20 cellular contexts compared by ENCODE assay signal in the genomic region with DNA sequence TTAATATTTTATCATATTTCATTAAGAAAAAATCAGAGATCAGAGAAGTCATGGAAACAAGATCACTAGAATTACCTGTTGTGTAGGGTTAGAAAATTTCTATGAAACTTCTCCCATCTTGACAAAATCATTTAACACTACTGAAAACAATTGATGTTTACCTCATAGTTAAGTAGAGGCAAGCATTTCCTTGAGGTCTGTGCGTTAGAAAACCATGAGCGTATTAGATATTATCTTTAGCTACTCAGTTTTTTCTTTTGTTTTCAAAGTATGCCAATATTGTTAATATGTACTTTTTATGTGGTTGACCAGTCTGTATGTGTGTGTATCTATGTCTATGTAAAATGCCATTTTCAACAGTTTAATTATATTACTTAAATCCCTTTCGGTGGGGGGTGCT.
DNase-seq lines count a peak whose midpoint lies in the region; ATAC-seq and TF ChIP-seq lines count a peak whose summit lies in the region.
"Had no signal": no experiment of that assay in that cellular context is flagged by ENCODE, and none has a peak within 500 bp of the region (broad histone marks: within the 10 kb centered on the region; RNA-seq: fewer than 3 reads in every experiment).

No MANE protein-coding gene starts in this region.

- no peak for DNase-seq in activated CD8-positive, alpha-beta T cell treated with anti-CD3 and anti-CD28 coated beads, Interleukin-2, amount 10 ng/mL, durations not matched to agents 7 days and 5 days
- no peak for DNase-seq in activated CD8-positive, alpha-beta T cell treated with anti-CD3 and anti-CD28 coated beads for 36 hours
- peak in 2 of 3 donors; percentile 26 to 48 for DNase-seq in CD4-positive, CD25-positive, alpha-beta regulatory T cell
- DNase-seq in CD8-positive, alpha-beta T cell, result no peak
- DNase-seq in central memory CD4-positive, alpha-beta T cell, result peak; percentile 20
- DNase-seq: DMS153, KBM-7, MM.1S, NCI-H1048, NCI-H1436, NCI-H187 treated with DMSO at 0.1 percent for 48 hours, NCI-H2107, NCI-H446 treated with DMSO at 0.1 percent for 48 hours, NCI-H526 treated with DMSO at 0.1 percent for 48 hours, SHP77 had no signal

- H3K4me3 ChIP-seq in CD4-positive, CD25-positive, alpha-beta regulatory T cell (ENCODE audit: low read depth, low read length), result peak overlapping the region; percentile 55
- H3K4me3 ChIP-seq in CD8-positive, alpha-beta T cell (ENCODE audit: low read depth, low read length), result no peak overlapping the region
- H3K4me3 ChIP-seq: A549 had no signal

- peaks cover 8% of the 10 kb centered on the region for H3K9me3 Mint-ChIP-seq in activated CD8-positive, alpha-beta T cell treated with anti-CD3 and anti-CD28 coated beads, Interleukin-2, amount 10 ng/mL, durations not matched to agents 7 days and 5 days (ENCODE audit: insufficient read depth)
- H3K9me3 Mint-ChIP-seq in activated CD8-positive, alpha-beta T cell treated with anti-CD3 and anti-CD28 coated beads for 36 hours, result no peaks in the 10 kb centered on the region
- peaks cover 0 to 2% (median 0%) of the 10 kb centered on the region in 7 donors for H3K9me3 Mint-ChIP-seq in CD4-positive, CD25-positive, alpha-beta regulatory T cell
- H3K9me3 Mint-ChIP-seq in CD8-positive, alpha-beta T cell, result no peaks in the 10 kb centered on the region

- peaks cover 69% of the 10 kb centered on the region for H3K4me1 Mint-ChIP-seq in activated CD8-positive, alpha-beta T cell treated with anti-CD3 and anti-CD28 coated beads, Interleukin-2, amount 10 ng/mL, durations not matched to agents 7 days and 5 days (ENCODE audit: low read depth)
- peaks cover 23% of the 10 kb centered on the region for H3K4me1 Mint-ChIP-seq in activated CD8-positive, alpha-beta T cell treated with anti-CD3 and anti-CD28 coated beads for 36 hours (ENCODE audit: low read depth)
- H3K4me1 Mint-ChIP-seq in CD4-positive, CD25-positive, alpha-beta regulatory T cell, result peaks cover 39 to 73% (median 45%) of the 10 kb centered on the region in 4 donors
- peaks cover 33% of the 10 kb centered on the region for H3K4me1 Mint-ChIP-seq in CD8-positive, alpha-beta T cell (ENCODE audit: low read depth)
- H3K4me1 Mint-ChIP-seq: B cell had no signal

- H3K27me3 Mint-ChIP-seq in activated CD8-positive, alpha-beta T cell treated with anti-CD3 and anti-CD28 coated beads, Interleukin-2, amount 10 ng/mL, durations not matched to agents 7 days and 5 days (ENCODE audit: low read depth), result no peaks in the 10 kb centered on the region
- H3K27me3 Mint-ChIP-seq in activated CD8-positive, alpha-beta T cell treated with anti-CD3 and anti-CD28 coated beads for 36 hours, result no peaks in the 10 kb centered on the region
- no peaks in the 10 kb centered on the region for H3K27me3 Mint-ChIP-seq in CD4-positive, CD25-positive, alpha-beta regulatory T cell
- no peaks in the 10 kb centered on the region for H3K27me3 Mint-ChIP-seq in CD8-positive, alpha-beta T cell (ENCODE audit: low read depth)
- H3K27me3 Mint-ChIP-seq: B cell had no signal

- peak overlapping the region; percentile 43 for H3K27ac ChIP-seq in CD4-positive, CD25-positive, alpha-beta regulatory T cell (ENCODE audit: insufficient read depth, low read length, poor library complexity, severe bottlenecking)
- H3K27ac ChIP-seq in CD8-positive, alpha-beta T cell (ENCODE audit: low read depth, low read length), result no peak overlapping the region
- H3K27ac ChIP-seq: A549 had no signal

- H3K27ac Mint-ChIP-seq in activated CD8-positive, alpha-beta T cell treated with anti-CD3 and anti-CD28 coated beads, Interleukin-2, amount 10 ng/mL, durations not matched to agents 7 days and 5 days, result peak overlapping the region; percentile 96
- H3K27ac Mint-ChIP-seq in activated CD8-positive, alpha-beta T cell treated with anti-CD3 and anti-CD28 coated beads for 36 hours, result no peak overlapping the region
- peak overlapping the region; percentile 91 to 94 (median 92) for H3K27ac Mint-ChIP-seq in CD4-positive, CD25-positive, alpha-beta regulatory T cell
- peak overlapping the region; percentile 23 for H3K27ac Mint-ChIP-seq in CD8-positive, alpha-beta T cell
- H3K27ac Mint-ChIP-seq: B cell had no signal

- no peak for TF ChIP-seq CTCF in activated CD8-positive, alpha-beta T cell treated with anti-CD3 and anti-CD28 coated beads for 36 hours (IDR thresholded peaks at IDR 0.05)
- TF ChIP-seq CTCF in CD8-positive, alpha-beta T cell (IDR thresholded peaks at IDR 0.05), result no peak

- peaks cover 41% of the 10 kb centered on the region for H3K36me3 Mint-ChIP-seq in activated CD8-positive, alpha-beta T cell treated with anti-CD3 and anti-CD28 coated beads, Interleukin-2, amount 10 ng/mL, durations not matched to agents 7 days and 5 days (ENCODE audit: low read depth)
- H3K36me3 Mint-ChIP-seq in activated CD8-positive, alpha-beta T cell treated with anti-CD3 and anti-CD28 coated beads for 36 hours (ENCODE audit: low read depth), result no peaks in the 10 kb centered on the region
- no peaks in the 10 kb centered on the region for H3K36me3 Mint-ChIP-seq in CD4-positive, CD25-positive, alpha-beta regulatory T cell
- no peaks in the 10 kb centered on the region for H3K36me3 Mint-ChIP-seq in CD8-positive, alpha-beta T cell

- CTCF ChIA-PET in activated CD8-positive, alpha-beta T cell treated with anti-CD3 and anti-CD28 coated beads, Interleukin-2, amount 10 ng/mL, durations not matched to agents 7 days and 5 days (lab: Charles Lee), result interaction anchor here (1.2 to 3.8 kb wide), 4 partner anchors 8 to 795 kb away, joined by 3 to 14 read pairs (median 6); no protein-coding TSS in a partner anchor
- CTCF ChIA-PET in activated CD8-positive, alpha-beta T cell treated with anti-CD3 and anti-CD28 coated beads for 36 hours (lab: Charles Lee), result interaction anchor here (1.0 to 1.1 kb wide), 2 partner anchors 44 to 802 kb away, joined by 3 read pairs; a partner anchor contains a TSS
- CTCF ChIA-PET in CD8-positive, alpha-beta T cell (lab: Charles Lee), result interaction anchor here (1.2 to 1.5 kb wide), 2 partner anchors 9 to 797 kb away, joined by 3 to 5 read pairs; no protein-coding TSS in a partner anchor

- H3K36me3 ChIP-seq in CD4-positive, CD25-positive, alpha-beta regulatory T cell (ENCODE audit: control insufficient read depth, insufficient read depth, low read length), result no peaks in the 10 kb centered on the region
- H3K36me3 ChIP-seq in CD8-positive, alpha-beta T cell (ENCODE audit: insufficient read depth, low read length), result no peaks in the 10 kb centered on the region

- intact Hi-C loops in activated CD8-positive, alpha-beta T cell treated with anti-CD3 and anti-CD28 coated beads for 36 hours (cut with micrococcal nuclease), result no loop called here
- intact Hi-C loops in CD8-positive, alpha-beta T cell (cut with DNase I, micrococcal nuclease), result loop anchor here in 1 of 2 experiments (10.0 kb wide), 1 partner anchor 1054 kb away; no protein-coding TSS in a partner anchor

- peaks cover 32% of the 10 kb centered on the region for H3K4me1 ChIP-seq in CD4-positive, CD25-positive, alpha-beta regulatory T cell (ENCODE audit: control insufficient read depth, insufficient read depth, low read length, poor library complexity, severe bottlenecking)
- H3K4me1 ChIP-seq in CD8-positive, alpha-beta T cell (ENCODE audit: insufficient read depth, low read length), result peaks cover 34% of the 10 kb centered on the region
- H3K4me1 ChIP-seq: A549 had no signal

- no peaks in the 10 kb centered on the region for H3K9me3 ChIP-seq in CD4-positive, CD25-positive, alpha-beta regulatory T cell (ENCODE audit: control insufficient read depth in 2 of 2, low read length in 2 of 2)
- H3K9me3 ChIP-seq in CD8-positive, alpha-beta T cell (ENCODE audit: low read length), result no peaks in the 10 kb centered on the region
- H3K9me3 ChIP-seq: A549 had no signal

- no peak for ATAC-seq in activated CD8-positive, alpha-beta T cell treated with anti-CD3 and anti-CD28 coated beads, Interleukin-2, amount 10 ng/mL, durations not matched to agents 7 days and 5 days
- no peak for ATAC-seq in activated CD8-positive, alpha-beta T cell treated with anti-CD3 and anti-CD28 coated beads for 36 hours
- peak in 1 of 2 donors; percentile 10 for ATAC-seq in CD4-positive, CD25-positive, alpha-beta regulatory T cell (ENCODE audit: low read depth in 2 of 2)
- no peak for ATAC-seq in CD8-positive, alpha-beta T cell
- ATAC-seq in HG03442 (IDR thresholded peaks at IDR 0.05; ENCODE audit: unreplicated experiment) (no peak), GM18873 (IDR thresholded peaks at IDR 0.05; ENCODE audit: low FRiP score, unreplicated experiment) (no peak)
- ATAC-seq: A549, HCT116 had no signal

- POLR2A ChIA-PET in activated CD8-positive, alpha-beta T cell treated with anti-CD3 and anti-CD28 coated beads, Interleukin-2, amount 10 ng/mL, durations not matched to agents 7 days and 5 days (lab: Charles Lee), result interaction anchor here (0.6 to 0.7 kb wide), 2 partner anchors 8 to 87 kb away, joined by 3 read pairs; no protein-coding TSS in a partner anchor
- POLR2A ChIA-PET in activated CD8-positive, alpha-beta T cell treated with anti-CD3 and anti-CD28 coated beads for 36 hours (lab: Charles Lee), result no interaction called here
- POLR2A ChIA-PET in CD8-positive, alpha-beta T cell (lab: Charles Lee), result interaction anchor here (1.0 kb wide), 1 partner anchor 39 kb away, joined by 7 read pairs; no protein-coding TSS in a partner anchor

- H3K4me3 Mint-ChIP-seq in activated CD8-positive, alpha-beta T cell treated with anti-CD3 and anti-CD28 coated beads, Interleukin-2, amount 10 ng/mL, durations not matched to agents 7 days and 5 days, result peak overlapping the region; percentile 57
- H3K4me3 Mint-ChIP-seq in activated CD8-positive, alpha-beta T cell treated with anti-CD3 and anti-CD28 coated beads for 36 hours, result no peak overlapping the region
- H3K4me3 Mint-ChIP-seq in CD4-positive, CD25-positive, alpha-beta regulatory T cell, result peak overlapping the region; percentile 52 to 85 (median 68)
- H3K4me3 Mint-ChIP-seq in CD8-positive, alpha-beta T cell, result no peak overlapping the region
- H3K4me3 Mint-ChIP-seq: B cell had no signal

- H3K27me3 ChIP-seq in CD4-positive, CD25-positive, alpha-beta regulatory T cell (ENCODE audit: control insufficient read depth, insufficient read depth, low read length), result no peaks in the 10 kb centered on the region
- H3K27me3 ChIP-seq in CD8-positive, alpha-beta T cell (ENCODE audit: insufficient read depth, low read length), result no peaks in the 10 kb centered on the region

Comparison
In these comparisons a context has a peak if more than half of its experiments do, and no peak if none do; other contexts are left out.
1. H3K4me3 Mint-ChIP-seq: peak in activated CD8-positive, alpha-beta T cell treated with anti-CD3 and anti-CD28 coated beads, Interleukin-2, amount 10 ng/mL, durations not matched to agents 7 days and 5 days (single experiment) and CD4-positive, CD25-positive, alpha-beta regulatory T cell (4 of 4); none in activated CD8-positive, alpha-beta T cell treated with anti-CD3 and anti-CD28 coated beads for 36 hours (single experiment) and CD8-positive, alpha-beta T cell (single experiment).
2. DNase-seq: peak in CD4-positive, CD25-positive, alpha-beta regulatory T cell (2 of 3) and central memory CD4-positive, alpha-beta T cell (single experiment); none in activated CD8-positive, alpha-beta T cell treated with anti-CD3 and anti-CD28 coated beads, Interleukin-2, amount 10 ng/mL, durations not matched to agents 7 days and 5 days (single experiment), activated CD8-positive, alpha-beta T cell treated with anti-CD3 and anti-CD28 coated beads for 36 hours (single experiment) and CD8-positive, alpha-beta T cell (0 of 7).